16 cellular contexts compared by ENCODE assay signal in the genomic region with DNA sequence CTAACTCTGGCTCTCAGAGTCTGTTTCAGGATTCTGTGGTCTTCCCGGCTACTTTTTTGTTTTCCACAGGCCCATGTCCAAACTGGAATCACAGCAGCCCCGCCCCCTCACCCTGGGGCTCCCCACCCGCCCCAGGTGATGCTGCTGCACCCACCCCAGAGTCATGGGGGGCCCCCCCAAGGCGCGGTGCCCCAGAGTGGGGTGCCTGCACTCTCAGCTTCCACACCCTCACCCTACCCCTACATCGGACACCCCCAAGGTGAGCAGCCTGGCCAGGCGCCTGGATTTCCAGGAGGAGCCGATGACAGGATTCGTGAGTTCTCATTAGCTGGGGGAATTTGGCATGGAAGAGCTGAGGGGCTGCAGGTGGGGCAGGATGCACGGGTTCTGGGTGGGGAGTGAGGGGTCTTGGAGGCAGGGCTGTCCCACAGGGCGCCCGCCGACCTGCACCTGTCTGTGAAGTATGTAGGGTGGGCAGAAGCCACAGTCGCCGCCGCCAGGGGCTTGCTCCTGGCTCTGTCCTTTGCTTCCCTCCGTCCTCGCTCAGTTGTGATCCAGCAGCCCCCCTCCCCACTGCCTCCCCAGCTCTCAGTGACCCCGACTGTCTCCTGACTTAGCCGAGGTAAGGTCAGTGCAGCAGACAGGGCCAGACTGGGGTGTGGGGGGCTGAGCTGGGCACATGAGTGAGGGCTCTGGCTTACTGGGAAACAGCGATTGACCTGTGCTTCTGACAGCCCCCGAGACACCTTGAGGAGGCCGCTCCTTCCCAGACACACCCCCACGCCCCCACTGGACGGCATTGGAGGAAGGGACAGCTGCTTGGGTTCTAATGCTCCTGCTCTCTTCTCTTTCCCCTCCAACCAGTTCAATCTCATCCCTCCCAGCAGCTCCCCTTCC.
"Had no signal": no experiment of that assay in that cellular context is flagged by ENCODE, and none has a peak within 500 bp of the region (broad histone marks: within the 10 kb centered on the region; RNA-seq: fewer than 3 reads in every experiment).

No MANE protein-coding gene starts in this region.

- DNase-seq: activated CD4-positive, alpha-beta T cell treated with anti-CD3 and anti-CD28 coated beads for 4 hours; anterior cingulate cortex; gastrocnemius medialis; heart right ventricle; left lung; nephron progenitor cell; psoas muscle; stimulated activated CD4-positive, alpha-beta T cell treated with anti-CD3 and anti-CD28 coated beads, Interleukin-12 subunit alpha, Interleukin-12 subunit beta, amount 100 ng/mL, for 4 hours; stimulated activated CD4-positive, alpha-beta T cell treated with anti-CD3 and anti-CD28 coated beads, Interleukin-4, amount 100 ng/mL, for 1 hour; T-helper 9 cell; thyroid gland had no signal

- ATAC-seq: gastrocnemius medialis, left lung, psoas muscle had no signal

- H3K4me3 ChIP-seq: gastrocnemius medialis, heart right ventricle, left lung, psoas muscle, thyroid gland had no signal

- H3K4me1 ChIP-seq: gastrocnemius medialis, heart right ventricle, left lung, psoas muscle, thyroid gland had no signal

- H3K4me3 Mint-ChIP-seq: activated naive CD8-positive, alpha-beta T cell; nephron progenitor cell had no signal

- H3K9me3 ChIP-seq: gastrocnemius medialis, heart right ventricle, left lung, psoas muscle, thyroid gland had no signal

- FAIRE-seq: endothelial cell of umbilical vein, islet of Langerhans had no signal

- H3K27ac Mint-ChIP-seq: activated naive CD8-positive, alpha-beta T cell; activated T-helper 2 cell treated with anti-CD3 and anti-CD28 coated beads, Interferon-gamma antibody, Interleukin-2, Interleukin-4, amounts not matched to agents 10 μg/mL and 5 μg/mL and 100 μg/mL, durations not matched to agents 14 hours and 24 hours and 36 hours; nephron progenitor cell had no signal

- H3K27me3 ChIP-seq: gastrocnemius medialis, heart right ventricle, left lung, thyroid gland had no signal

- H3K27me3 Mint-ChIP-seq: activated naive CD8-positive, alpha-beta T cell had no signal

- H3K27ac ChIP-seq: gastrocnemius medialis, heart right ventricle, left lung, psoas muscle, thyroid gland, VCaP had no signal

- H3K9me3 Mint-ChIP-seq: activated T-helper 2 cell treated with anti-CD3 and anti-CD28 coated beads, Interferon-gamma antibody, Interleukin-2, Interleukin-4, amounts not matched to agents 10 μg/mL and 5 μg/mL and 100 μg/mL, durations not matched to agents 14 hours and 24 hours and 36 hours; nephron progenitor cell had no signal

- H3K4me1 Mint-ChIP-seq: nephron progenitor cell had no signal
